Comparison of ENCODE assay signal across 13 cellular contexts in the genomic region with DNA sequence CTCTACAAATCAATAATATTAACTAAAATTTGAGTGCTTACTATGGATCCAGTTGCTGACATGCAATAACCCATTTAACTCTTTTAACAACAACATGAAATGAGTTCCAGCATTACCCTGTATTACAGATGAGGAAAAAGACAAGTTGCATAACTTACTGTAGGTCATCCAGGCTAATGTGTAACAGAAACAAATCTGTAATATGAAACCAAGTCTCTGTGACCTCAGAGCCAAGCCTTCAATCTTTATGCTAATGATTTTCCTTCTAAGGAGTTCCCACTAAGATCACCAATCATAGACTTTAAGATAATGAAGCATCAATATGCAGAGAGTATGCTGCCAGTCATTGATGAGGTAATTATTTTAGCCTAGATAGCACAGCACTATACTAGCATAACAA. TPM values are rescaled to one million over a fixed set of nuclear protein-coding genes. Genes with fewer than 3 reads are reported as not detected.
DNase-seq lines count a peak whose midpoint lies in the region; ATAC-seq and TF ChIP-seq lines count a peak whose summit lies in the region.
"Had no signal": no experiment of that assay in that cellular context is flagged by ENCODE, and none has a peak within 500 bp of the region (broad histone marks: within the 10 kb centered on the region; RNA-seq: fewer than 3 reads in every experiment).

No MANE protein-coding gene starts in this region.

- DNase-seq in H4 (ENCODE audit: low spot score) (peak; percentile 6), MV-4-11 (lab: John Stamatoyannopoulos, UW) (peak; percentile 57), foreskin keratinocyte (peak in 1 of 2 donors; percentile 15), activated gamma-delta T cell treated with Interleukin-2 at 50 U/mL for 16 hours (no peak), SIG-M5 (lab: John Stamatoyannopoulos, UW) (no peak), G401 (ENCODE audit: low spot score) (no peak)
- no peak for DNase-seq in activated CD8-positive, alpha-beta memory T cell treated with anti-CD3 and anti-CD28 coated beads, Interleukin-2, amount 50 U/mL, for 48 hours
- DNase-seq: activated CD4-positive, alpha-beta T cell treated with anti-CD3 and anti-CD28 coated beads, Interleukin-2, amount 50 U/mL, for 4 hours; BE2C; HFFc6 had no signal

- ATAC-seq in GM18505 (IDR thresholded peaks at IDR 0.05; ENCODE audit: unreplicated experiment) (peak; percentile 79), foreskin keratinocyte (peak; percentile 34)
- ATAC-seq: K562 had no signal

- H3K27me3 ChIP-seq in foreskin keratinocyte, result no peaks in the 10 kb centered on the region
- H3K27me3 ChIP-seq: BE2C, SJSA1 had no signal

- in situ Hi-C loops in G401 (cut with HindIII; ENCODE audit: low sequenced_read_pairs), result no loop called here

- no peak for TF ChIP-seq CTCF in foreskin keratinocyte (conservative IDR thresholded peaks at IDR 0.05)

- H3K4me1 ChIP-seq in foreskin keratinocyte, result no peaks in the 10 kb centered on the region
- H3K4me1 ChIP-seq: BE2C, SJSA1 had no signal

- no peak for TF ChIP-seq POLR2A in GM18505 (IDR thresholded peaks at IDR 0.05; ENCODE audit: borderline replicate concordance, extremely low read depth, insufficient read depth, insufficient read length)

- no peak overlapping the region for H3K27ac ChIP-seq in foreskin keratinocyte
- H3K27ac ChIP-seq: SJSA1 had no signal

RNA-seq across cellular contexts. Expression of gene RNPC3, which starts 35.6 kb away (rescaled TPM):
- 2.3 and 9.1 TPM in 2 replicates for total RNA-seq in H4 (2014; rRNA removed; shearing (Covaris generic))
- total RNA-seq in foreskin keratinocyte, result 8.1 TPM in 2 replicates
- 3.2 and 3.9 TPM in 2 replicates for polyA plus RNA-seq in foreskin keratinocyte
- total RNA-seq in G401 (2014; rRNA removed; shearing (Covaris generic)), result 6.5 and 25.7 TPM in 2 replicates

Comparison
In these comparisons a context has a peak if more than half of its experiments do, and no peak if none do; other contexts are left out.
1. DNase-seq: peak in H4 (single experiment) and MV-4-11 (single experiment); none in activated CD8-positive, alpha-beta memory T cell treated with anti-CD3 and anti-CD28 coated beads, Interleukin-2, amount 50 U/mL, for 48 hours (single experiment), activated gamma-delta T cell treated with Interleukin-2 at 50 U/mL for 16 hours (single experiment), SIG-M5 (single experiment) and G401 (single experiment).